In the genomic region with DNA sequence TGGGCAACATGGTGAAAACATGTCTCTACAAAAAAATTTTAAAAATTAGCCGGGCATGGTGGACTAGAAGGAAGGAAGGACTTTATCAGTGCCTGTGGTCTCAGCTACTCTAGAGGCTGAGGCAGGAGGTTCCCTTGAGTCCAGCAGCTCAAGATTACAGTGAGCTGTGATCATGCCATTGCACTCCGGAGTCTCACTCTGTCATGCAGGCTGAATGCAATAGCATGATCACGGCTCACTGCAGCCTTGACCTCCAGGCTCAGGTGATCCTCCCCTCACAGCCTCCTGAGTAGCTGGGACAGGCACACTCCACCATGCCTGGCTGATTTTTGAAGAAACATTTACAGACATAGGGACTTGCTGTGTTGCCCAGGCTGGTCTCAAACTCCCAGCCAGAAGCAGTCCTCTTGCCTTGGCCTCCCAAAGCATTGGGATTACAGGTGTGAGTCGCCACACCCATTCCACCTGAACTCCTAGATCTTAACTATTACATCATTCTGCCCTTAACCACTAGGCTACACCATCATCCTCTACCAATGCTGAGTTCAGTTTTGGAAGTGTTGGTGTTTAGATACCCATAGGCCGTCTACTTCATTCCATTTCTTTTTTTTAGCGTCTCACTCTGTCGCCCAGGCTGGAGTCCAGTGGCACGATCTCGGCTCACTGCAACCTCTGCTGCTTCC, we compare ENCODE assay signal across 1 cellular context.
TF ChIP-seq lines count a peak whose summit lies in the region.

No MANE protein-coding gene starts in this region.

TF ChIP-seq in HepG2, 621 proteins besides CTCF, POLR2A, EP300 and RAD21:
- TF ChIP-seq, protein P1, sequence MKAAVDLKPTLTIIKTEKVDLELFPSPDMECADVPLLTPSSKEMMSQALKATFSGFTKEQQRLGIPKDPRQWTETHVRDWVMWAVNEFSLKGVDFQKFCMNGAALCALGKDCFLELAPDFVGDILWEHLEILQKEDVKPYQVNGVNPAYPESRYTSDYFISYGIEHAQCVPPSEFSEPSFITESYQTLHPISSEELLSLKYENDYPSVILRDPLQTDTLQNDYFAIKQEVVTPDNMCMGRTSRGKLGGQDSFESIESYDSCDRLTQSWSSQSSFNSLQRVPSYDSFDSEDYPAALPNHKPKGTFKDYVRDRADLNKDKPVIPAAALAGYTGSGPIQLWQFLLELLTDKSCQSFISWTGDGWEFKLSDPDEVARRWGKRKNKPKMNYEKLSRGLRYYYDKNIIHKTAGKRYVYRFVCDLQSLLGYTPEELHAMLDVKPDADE (CRISPR knock-in tag; IDR thresholded peaks at IDR 0.05) = no peak
- TF ChIP-seq NFYB (CRISPR knock-in tag; IDR thresholded peaks at IDR 0.05) (no peak), NFE2L2 (IDR thresholded peaks at IDR 0.05; ENCODE audit: low read length) (no peak), ZNF160 (CRISPR knock-in tag; IDR thresholded peaks at IDR 0.05) (no peak), CEBPB (IDR thresholded peaks at IDR 0.05; ENCODE audit: borderline replicate concordance, low read depth, low read length) (0 out of 2 replicates have a peak, but pooled peaks have one; percentile 2), SRF (IDR thresholded peaks at IDR 0.05; ENCODE audit: low read depth, low read length) (no peak), MAZ (IDR thresholded peaks at IDR 0.05; ENCODE audit: borderline replicate concordance, low read depth, low read length) (no peak), MAZ (CRISPR knock-in tag; IDR thresholded peaks at IDR 0.05; ENCODE audit: low read depth) (no peak), NR1H2 (CRISPR knock-in tag; IDR thresholded peaks at IDR 0.05; ENCODE audit: borderline replicate concordance, low read depth) (no peak), ZFP36L2 (CRISPR knock-in tag; IDR thresholded peaks at IDR 0.05) (no peak), ZNF878 (CRISPR knock-in tag; IDR thresholded peaks at IDR 0.05) (no peak), ZNF792 (CRISPR knock-in tag; IDR thresholded peaks at IDR 0.05) (no peak), MBNL3 (CRISPR knock-in tag; conservative IDR thresholded peaks at IDR 0.05) (no peak)
- TF ChIP-seq, protein P2, sequence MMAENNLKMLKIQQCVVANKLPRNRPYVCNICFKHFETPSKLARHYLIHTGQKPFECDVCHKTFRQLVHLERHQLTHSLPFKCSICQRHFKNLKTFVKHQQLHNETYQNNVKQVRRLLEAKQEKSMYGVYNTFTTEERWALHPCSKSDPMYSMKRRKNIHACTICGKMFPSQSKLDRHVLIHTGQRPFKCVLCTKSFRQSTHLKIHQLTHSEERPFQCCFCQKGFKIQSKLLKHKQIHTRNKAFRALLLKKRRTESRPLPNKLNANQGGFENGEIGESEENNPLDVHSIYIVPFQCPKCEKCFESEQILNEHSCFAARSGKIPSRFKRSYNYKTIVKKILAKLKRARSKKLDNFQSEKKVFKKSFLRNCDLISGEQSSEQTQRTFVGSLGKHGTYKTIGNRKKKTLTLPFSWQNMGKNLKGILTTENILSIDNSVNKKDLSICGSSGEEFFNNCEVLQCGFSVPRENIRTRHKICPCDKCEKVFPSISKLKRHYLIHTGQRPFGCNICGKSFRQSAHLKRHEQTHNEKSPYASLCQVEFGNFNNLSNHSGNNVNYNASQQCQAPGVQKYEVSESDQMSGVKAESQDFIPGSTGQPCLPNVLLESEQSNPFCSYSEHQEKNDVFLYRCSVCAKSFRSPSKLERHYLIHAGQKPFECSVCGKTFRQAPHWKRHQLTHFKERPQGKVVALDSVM (CRISPR knock-in tag; IDR thresholded peaks at IDR 0.05) = peak; percentile 83
- TF ChIP-seq, protein P3, sequence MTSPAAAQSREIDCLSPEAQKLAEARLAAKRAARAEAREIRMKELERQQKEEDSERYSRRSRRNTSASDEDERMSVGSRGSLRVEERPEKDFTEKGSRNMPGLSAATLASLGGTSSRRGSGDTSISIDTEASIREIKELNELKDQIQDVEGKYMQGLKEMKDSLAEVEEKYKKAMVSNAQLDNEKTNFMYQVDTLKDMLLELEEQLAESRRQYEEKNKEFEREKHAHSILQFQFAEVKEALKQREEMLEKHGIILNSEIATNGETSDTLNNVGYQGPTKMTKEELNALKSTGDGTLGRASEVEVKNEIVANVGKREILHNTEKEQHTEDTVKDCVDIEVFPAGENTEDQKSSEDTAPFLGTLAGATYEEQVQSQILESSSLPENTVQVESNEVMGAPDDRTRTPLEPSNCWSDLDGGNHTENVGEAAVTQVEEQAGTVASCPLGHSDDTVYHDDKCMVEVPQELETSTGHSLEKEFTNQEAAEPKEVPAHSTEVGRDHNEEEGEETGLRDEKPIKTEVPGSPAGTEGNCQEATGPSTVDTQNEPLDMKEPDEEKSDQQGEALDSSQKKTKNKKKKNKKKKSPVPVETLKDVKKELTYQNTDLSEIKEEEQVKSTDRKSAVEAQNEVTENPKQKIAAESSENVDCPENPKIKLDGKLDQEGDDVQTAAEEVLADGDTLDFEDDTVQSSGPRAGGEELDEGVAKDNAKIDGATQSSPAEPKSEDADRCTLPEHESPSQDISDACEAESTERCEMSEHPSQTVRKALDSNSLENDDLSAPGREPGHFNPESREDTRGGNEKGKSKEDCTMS (CRISPR knock-in tag; conservative IDR thresholded peaks at IDR 0.05) = no peak
- TF ChIP-seq, protein P4, sequence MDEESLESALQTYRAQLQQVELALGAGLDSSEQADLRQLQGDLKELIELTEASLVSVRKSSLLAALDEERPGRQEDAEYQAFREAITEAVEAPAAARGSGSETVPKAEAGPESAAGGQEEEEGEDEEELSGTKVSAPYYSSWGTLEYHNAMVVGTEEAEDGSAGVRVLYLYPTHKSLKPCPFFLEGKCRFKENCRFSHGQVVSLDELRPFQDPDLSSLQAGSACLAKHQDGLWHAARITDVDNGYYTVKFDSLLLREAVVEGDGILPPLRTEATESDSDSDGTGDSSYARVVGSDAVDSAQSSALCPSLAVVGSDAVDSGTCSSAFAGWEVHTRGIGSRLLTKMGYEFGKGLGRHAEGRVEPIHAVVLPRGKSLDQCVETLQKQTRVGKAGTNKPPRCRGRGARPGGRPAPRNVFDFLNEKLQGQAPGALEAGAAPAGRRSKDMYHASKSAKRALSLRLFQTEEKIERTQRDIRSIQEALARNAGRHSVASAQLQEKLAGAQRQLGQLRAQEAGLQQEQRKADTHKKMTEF (CRISPR knock-in tag; IDR thresholded peaks at IDR 0.05) = no peak
- TF ChIP-seq, protein P5, sequence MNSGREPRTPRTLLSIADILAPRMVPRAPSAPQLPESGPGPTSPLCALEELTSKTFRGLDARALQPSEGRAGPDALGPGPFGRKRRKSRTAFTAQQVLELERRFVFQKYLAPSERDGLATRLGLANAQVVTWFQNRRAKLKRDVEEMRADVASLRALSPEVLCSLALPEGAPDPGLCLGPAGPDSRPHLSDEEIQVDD (CRISPR knock-in tag; IDR thresholded peaks at IDR 0.05; ENCODE audit: borderline replicate concordance) = no peak
